In the genomic region with DNA sequence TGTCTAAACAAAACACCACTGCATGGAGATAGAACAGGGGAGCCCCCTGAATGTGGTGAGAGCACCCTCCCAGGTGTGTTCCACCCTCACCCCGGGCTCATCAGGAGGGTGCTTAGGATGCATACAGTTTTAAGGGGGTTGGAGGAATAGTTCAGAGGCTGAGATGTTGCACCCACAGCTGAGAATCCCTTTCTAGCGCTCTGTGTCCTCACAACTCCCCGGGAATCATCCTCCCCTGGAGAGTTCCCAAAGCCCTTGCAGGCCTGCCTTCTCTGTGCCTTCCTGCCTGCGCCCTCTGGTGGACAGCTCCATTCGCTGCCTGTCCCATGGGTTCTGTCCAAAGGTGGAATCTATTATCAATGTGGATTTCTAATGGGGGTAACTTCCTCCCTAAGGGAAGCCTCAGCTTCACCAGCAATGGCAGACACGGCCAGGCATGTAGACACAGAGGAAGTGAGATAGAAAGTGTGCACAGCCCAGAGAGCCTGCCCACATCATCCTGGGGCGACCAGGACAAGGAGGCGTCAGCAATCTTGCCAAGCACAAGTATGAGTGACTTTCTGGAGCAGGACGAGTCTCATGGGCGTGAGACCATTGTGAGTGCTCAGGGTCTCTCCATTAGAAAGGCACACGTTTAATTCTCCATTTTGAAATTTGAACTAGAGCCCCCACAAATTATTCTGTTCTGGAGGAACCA, we compare ENCODE assay signal across 8 cellular contexts. TPM values are rescaled to one million over a fixed set of nuclear protein-coding genes. Genes with fewer than 3 reads are reported as not detected.
A peak's percentile ranks its signal among the peaks of the same experiment; 100 is the strongest.
DNase-seq lines count a peak whose midpoint lies in the region; ATAC-seq and TF ChIP-seq lines count a peak whose summit lies in the region.

No MANE protein-coding gene starts in this region.

- H3K27ac ChIP-seq in C4-2B (peak overlapping the region; percentile 47), VCaP (peak overlapping the region; percentile 32; the same call in 1 of the 2 replicates)

- ATAC-seq in GM21717 (IDR thresholded peaks at IDR 0.05; ENCODE audit: unreplicated experiment) (peak; percentile 69), GM19023 (IDR thresholded peaks at IDR 0.05; ENCODE audit: unreplicated experiment) (no peak)

- H3K27me3 Mint-ChIP-seq in MCF 10A (ENCODE audit: insufficient read depth, unreplicated experiment) = no peaks in the 10 kb centered on the region

- H3K36me3 Mint-ChIP-seq in MCF 10A (ENCODE audit: insufficient read depth, unreplicated experiment) = peaks cover 7% of the 10 kb centered on the region

- no TSS peak for BruUV-seq in MCF 10A (replicated peaks; lab: Mats Ljungman, UMichigan)

- DNase-seq in NCI-H2081 (lab: John Stamatoyannopoulos, UW) = peak; percentile 79 to 80
- peak; percentile 86 for DNase-seq in MCF 10A (ENCODE audit: unreplicated experiment)
- peak; percentile 69 for DNase-seq in iris pigment epithelial cell (ENCODE audit: low read depth)
- DNase-seq in stimulated activated CD4-positive, alpha-beta T cell treated with anti-CD3 and anti-CD28 coated beads, Interleukin-1b, Interleukin-23, amount 100 ng/mL, for 1 hour (ENCODE audit: low read depth in 2 of 2) = peak; percentile 30 to 45

- CTCF ChIA-PET in MCF 10A (lab: Yijun Ruan, JAX) = interaction anchor here (0.6 to 2.8 kb wide), 21 partner anchors 20 to 266 kb away, joined by 3 to 18 read pairs (median 4); a partner anchor contains a TSS

- H3K4me3 Mint-ChIP-seq in MCF 10A (ENCODE audit: unreplicated experiment) = no peak overlapping the region

- intact Hi-C loops in MCF 10A (cut with micrococcal nuclease) = loop anchor here (2.0 to 5.0 kb wide), 4 partner anchors 145 to 307 kb away; a partner anchor contains a TSS

- no peak overlapping the region for H3K27ac Mint-ChIP-seq in MCF 10A (ENCODE audit: low read depth, unreplicated experiment)

- TF ChIP-seq CTCF in C4-2B (conservative IDR thresholded peaks at IDR 0.05) = peak; percentile 91
- TF ChIP-seq CTCF in VCaP (conservative IDR thresholded peaks at IDR 0.05) = peak; percentile 92
- peak; percentile 89 for TF ChIP-seq CTCF in MCF 10A (IDR thresholded peaks at IDR 0.05; ENCODE audit: unreplicated experiment)

- POLR2A ChIA-PET in MCF 10A (lab: Yijun Ruan, JAX) = interaction anchor here (1.0 to 1.4 kb wide), 4 partner anchors 21 to 218 kb away, joined by 3 to 7 read pairs (median 4); no protein-coding TSS in a partner anchor

- H3K4me1 Mint-ChIP-seq in MCF 10A (ENCODE audit: insufficient read depth, unreplicated experiment) = peaks cover 31% of the 10 kb centered on the region

- H3K9me3 Mint-ChIP-seq in MCF 10A (ENCODE audit: unreplicated experiment) = no peaks in the 10 kb centered on the region

RNA-seq across cellular contexts. Expression of a gene that starts 1.2 kb away (rescaled TPM):
- total RNA-seq in MCF 10A (2022) = not detected in 2 replicates

RNA-seq across cellular contexts. Expression of a gene that starts 7.1 kb away (rescaled TPM):
- total RNA-seq in MCF 10A (2022) = 0.12 TPM in 1 of 2 replicates, not detected in the other

RNA-seq across cellular contexts. Expression of a gene that starts 17.4 kb away (rescaled TPM):
- total RNA-seq in MCF 10A (2022) = not detected in 2 replicates

RNA-seq across cellular contexts. Expression of a gene that starts 18.8 kb away (rescaled TPM):
- 0.79 TPM in 1 of 2 replicates, not detected in the other for total RNA-seq in MCF 10A (2022)

RNA-seq across cellular contexts. Expression of a gene that starts 29.8 kb away (rescaled TPM):
- not detected in 2 replicates for total RNA-seq in MCF 10A (2022)
